In the genomic region with DNA sequence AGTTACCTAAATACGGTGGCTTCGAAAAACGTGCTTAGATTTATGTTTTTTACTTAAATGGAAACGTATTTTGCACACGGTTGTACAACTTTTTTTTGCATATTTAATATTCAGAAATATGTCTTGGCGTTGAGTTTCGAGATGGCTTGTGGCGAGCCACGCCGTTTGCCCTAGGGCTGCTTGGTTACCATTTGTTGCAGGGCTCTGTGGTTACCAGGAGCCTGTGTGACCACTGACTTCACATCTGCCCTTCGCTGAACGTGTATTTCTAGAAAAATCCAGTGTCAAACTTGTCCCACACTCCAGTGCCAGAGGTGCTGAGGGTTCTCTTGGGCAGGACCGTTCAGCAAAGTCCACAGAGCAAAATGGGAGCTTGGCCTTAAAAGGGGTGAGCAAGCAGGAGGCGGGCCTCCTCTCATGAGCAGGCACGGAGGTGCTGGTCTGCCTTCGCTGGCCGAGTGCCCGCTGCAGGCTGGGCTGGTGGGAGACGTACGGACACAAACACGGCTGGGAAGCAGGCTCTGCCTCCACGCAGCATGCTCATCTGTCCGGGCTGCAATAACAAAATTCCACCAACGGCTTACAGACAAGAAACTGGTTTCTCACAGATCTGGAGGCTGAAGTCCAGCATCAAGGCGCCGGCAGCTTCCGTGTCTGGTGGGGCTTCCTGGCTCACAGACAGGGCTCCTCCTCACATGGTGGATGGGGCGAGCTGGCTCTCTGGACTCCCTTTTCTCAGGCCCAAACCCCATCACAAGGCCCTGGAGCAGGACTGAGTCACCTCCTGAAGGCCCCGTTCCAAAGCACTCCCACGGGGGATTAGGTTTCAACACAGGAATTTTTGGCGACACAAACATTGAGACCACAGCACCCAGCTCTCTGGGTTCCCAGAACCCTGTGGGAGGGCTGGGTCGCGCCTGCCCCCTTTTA, we compare ENCODE assay signal across 1 cellular context.
TF ChIP-seq lines count a peak whose summit lies in the region.

No MANE protein-coding gene starts in this region.

TF ChIP-seq in H1, 55 proteins besides CTCF, POLR2A, EP300 and RAD21:
- TF ChIP-seq SUZ12 (IDR thresholded peaks at IDR 0.05; ENCODE audit: low read length) = no peak
- no peak for TF ChIP-seq KDM1A (IDR thresholded peaks at IDR 0.05; ENCODE audit: borderline replicate concordance, low read length)
- no peak for TF ChIP-seq CHD2 (IDR thresholded peaks at IDR 0.05; ENCODE audit: low read length)
- no peak for TF ChIP-seq FOSL1 (IDR thresholded peaks at IDR 0.05; ENCODE audit: insufficient read depth, low read depth, low read length)
- no peak for TF ChIP-seq NANOG (IDR thresholded peaks at IDR 0.05; ENCODE audit: insufficient read depth, low read depth, low read length, poor library complexity, severe bottlenecking)
- no peak for TF ChIP-seq ZNF274 (IDR thresholded peaks at IDR 0.05; ENCODE audit: borderline replicate concordance, extremely low read depth, low read length)
- TF ChIP-seq TAF1 (IDR thresholded peaks at IDR 0.05; ENCODE audit: low read depth, low read length) = no peak
- TF ChIP-seq SP2 (IDR thresholded peaks at IDR 0.05; ENCODE audit: low read length) = no peak
- no peak for TF ChIP-seq SAP30 (IDR thresholded peaks at IDR 0.05; ENCODE audit: insufficient read depth, insufficient replicate concordance, low read length)
- no peak for TF ChIP-seq TBP (IDR thresholded peaks at IDR 0.05; ENCODE audit: low read depth, low read length)
- no peak for TF ChIP-seq SP4 (IDR thresholded peaks at IDR 0.05; ENCODE audit: low read length)
- TF ChIP-seq TAF7 (optimal IDR thresholded peaks at IDR 0.05; ENCODE audit: borderline replicate concordance, low read depth, low read length) = no peak
- no peak for TF ChIP-seq CTBP2 (IDR thresholded peaks at IDR 0.05; ENCODE audit: borderline replicate concordance, insufficient read depth, insufficient read length, low read length)
- no peak for TF ChIP-seq RFX5 (IDR thresholded peaks at IDR 0.05; ENCODE audit: borderline replicate concordance, low read depth, low read length)
- TF ChIP-seq, protein P1, sequence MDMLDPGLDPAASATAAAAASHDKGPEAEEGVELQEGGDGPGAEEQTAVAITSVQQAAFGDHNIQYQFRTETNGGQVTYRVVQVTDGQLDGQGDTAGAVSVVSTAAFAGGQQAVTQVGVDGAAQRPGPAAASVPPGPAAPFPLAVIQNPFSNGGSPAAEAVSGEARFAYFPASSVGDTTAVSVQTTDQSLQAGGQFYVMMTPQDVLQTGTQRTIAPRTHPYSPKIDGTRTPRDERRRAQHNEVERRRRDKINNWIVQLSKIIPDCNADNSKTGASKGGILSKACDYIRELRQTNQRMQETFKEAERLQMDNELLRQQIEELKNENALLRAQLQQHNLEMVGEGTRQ (IDR thresholded peaks at IDR 0.05; ENCODE audit: low read length) = no peak
- TF ChIP-seq TEAD4 (IDR thresholded peaks at IDR 0.05; ENCODE audit: low read depth, low read length) = no peak
- TF ChIP-seq CREB1 (IDR thresholded peaks at IDR 0.05) = no peak
TF ChIP-seq in H1: peak in this region for 0.
